24 cellular contexts compared by ENCODE assay signal in the genomic region with DNA sequence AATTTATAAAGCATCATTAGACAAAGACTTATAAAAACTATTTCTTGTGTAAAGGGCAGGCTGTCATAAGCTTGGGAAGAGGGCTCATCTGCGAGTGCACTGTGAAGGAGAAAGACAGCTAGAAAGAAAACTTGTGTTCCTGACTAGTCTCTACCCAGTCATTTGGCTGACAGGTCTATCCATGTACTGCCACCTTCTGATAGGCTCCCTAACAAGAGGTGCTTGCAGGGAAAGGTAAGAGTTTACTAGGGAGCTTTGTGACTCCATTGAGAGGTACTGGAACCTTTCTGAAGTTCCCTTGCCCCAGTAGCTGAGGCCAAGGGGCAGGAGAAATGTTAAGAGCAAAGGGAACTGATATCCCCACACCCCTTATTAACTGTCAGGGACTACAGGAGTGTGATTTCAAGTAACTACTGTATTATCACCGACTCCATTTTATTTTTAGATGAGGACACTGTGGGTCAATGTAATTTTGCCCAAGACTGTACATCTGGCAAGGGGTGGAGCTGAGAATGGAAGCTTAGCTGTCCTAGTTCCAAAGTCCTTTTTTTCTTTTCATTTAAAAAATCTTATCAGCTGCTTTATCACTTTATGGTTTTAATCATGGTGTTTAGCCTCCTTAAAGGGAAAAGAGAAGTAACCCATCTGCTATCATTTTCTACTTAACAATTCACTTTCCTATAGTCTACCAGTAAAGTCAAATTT.
"Had no signal": no experiment of that assay in that cellular context is flagged by ENCODE, and none has a peak within 500 bp of the region (broad histone marks: within the 10 kb centered on the region; RNA-seq: fewer than 3 reads in every experiment).

No MANE protein-coding gene starts in this region.

- H3K27me3 Mint-ChIP-seq: activated CD4-positive, alpha-beta T cell treated with anti-CD3 and anti-CD28 coated beads for 36 hours; memory B cell; type B pancreatic cell had no signal

- H3K36me3 ChIP-seq: cardiac muscle cell, colonic mucosa, right atrium auricular region, uterus had no signal

- H3K27ac ChIP-seq: cardiac muscle cell, colonic mucosa, epithelial cell of prostate, esophagus squamous epithelium, right atrium auricular region, spleen, thoracic aorta, uterus had no signal

- H3K4me1 Mint-ChIP-seq: activated CD4-positive, alpha-beta T cell treated with anti-CD3 and anti-CD28 coated beads for 36 hours; activated CD8-positive, alpha-beta memory T cell treated with anti-CD3 and anti-CD28 coated beads, Interleukin-2, amount 10 ng/mL, durations not matched to agents 7 days and 5 days; memory B cell; natural killer cell; T-helper 17 cell had no signal

- H3K4me3 ChIP-seq: cardiac muscle cell, colonic mucosa, esophagus squamous epithelium, right atrium auricular region, spleen, thoracic aorta, uterus had no signal

- H3K27ac Mint-ChIP-seq: activated CD4-positive, alpha-beta T cell treated with anti-CD3 and anti-CD28 coated beads for 36 hours; activated CD8-positive, alpha-beta memory T cell treated with anti-CD3 and anti-CD28 coated beads, Interleukin-2, amount 10 ng/mL, durations not matched to agents 7 days and 5 days; activated CD8-positive, alpha-beta T cell treated with anti-CD3 and anti-CD28 coated beads, Interleukin-2, amount 10 ng/mL, durations not matched to agents 7 days and 5 days; activated naive CD4-positive, alpha-beta T cell treated with anti-CD3 and anti-CD28 coated beads, Interleukin-2, amount 50 U/mL, for 72 hours; memory B cell; natural killer cell; T-helper 17 cell; type B pancreatic cell had no signal

- H3K4me3 Mint-ChIP-seq: activated CD4-positive, alpha-beta T cell treated with anti-CD3 and anti-CD28 coated beads for 36 hours; activated CD8-positive, alpha-beta memory T cell treated with anti-CD3 and anti-CD28 coated beads, Interleukin-2, amount 10 ng/mL, durations not matched to agents 7 days and 5 days; activated CD8-positive, alpha-beta T cell treated with anti-CD3 and anti-CD28 coated beads, Interleukin-2, amount 10 ng/mL, durations not matched to agents 7 days and 5 days; memory B cell; natural killer cell; type B pancreatic cell had no signal

- H3K9me3 ChIP-seq: colonic mucosa, esophagus squamous epithelium, right atrium auricular region, spleen, thoracic aorta, uterus had no signal

- ATAC-seq: activated CD4-positive, alpha-beta T cell treated with anti-CD3 and anti-CD28 coated beads for 36 hours; activated CD8-positive, alpha-beta memory T cell treated with anti-CD3 and anti-CD28 coated beads, Interleukin-2, amount 10 ng/mL, durations not matched to agents 7 days and 5 days; activated CD8-positive, alpha-beta T cell treated with anti-CD3 and anti-CD28 coated beads, Interleukin-2, amount 10 ng/mL, durations not matched to agents 7 days and 5 days; activated naive CD4-positive, alpha-beta T cell treated with anti-CD3 and anti-CD28 coated beads, Interleukin-2, amount 50 U/mL, for 72 hours; left cardiac atrium; natural killer cell; stimulated activated naive CD8-positive, alpha-beta T cell treated with anti-CD3 and anti-CD28 coated beads, Interleukin-15, Interleukin-2, amounts not matched to agents 100 U/mL and 50 U/mL, for 24 hours; T-helper 17 cell had no signal

- H3K36me3 Mint-ChIP-seq: activated CD8-positive, alpha-beta memory T cell treated with anti-CD3 and anti-CD28 coated beads, Interleukin-2, amount 10 ng/mL, durations not matched to agents 7 days and 5 days; activated naive CD4-positive, alpha-beta T cell treated with anti-CD3 and anti-CD28 coated beads, Interleukin-2, amount 50 U/mL, for 72 hours; natural killer cell had no signal

- H3K4me1 ChIP-seq: colonic mucosa, esophagus squamous epithelium, right atrium auricular region, spleen, uterus had no signal

- H3K27me3 ChIP-seq: cardiac muscle cell, colonic mucosa, esophagus squamous epithelium, right atrium auricular region, spleen, uterus had no signal

- H3K9me3 Mint-ChIP-seq: activated naive CD4-positive, alpha-beta T cell treated with anti-CD3 and anti-CD28 coated beads, Interleukin-2, amount 50 U/mL, for 72 hours; memory B cell; natural killer cell; type B pancreatic cell had no signal

- DNase-seq: activated CD4-positive, alpha-beta T cell treated with anti-CD3 and anti-CD28 coated beads for 36 hours; activated CD4-positive, CD25-positive, alpha-beta regulatory T cell; activated CD8-positive, alpha-beta memory T cell treated with anti-CD3 and anti-CD28 coated beads, Interleukin-2, amount 10 ng/mL, durations not matched to agents 7 days and 5 days; activated CD8-positive, alpha-beta T cell treated with anti-CD3 and anti-CD28 coated beads, Interleukin-2, amount 10 ng/mL, durations not matched to agents 7 days and 5 days; activated naive CD4-positive, alpha-beta T cell; activated T-cell treated with anti-CD3 and anti-CD28 coated beads, Interleukin-2, amount 50 U/mL, for 48 hours; cerebellar nuclear complex; colonic mucosa; effector CD8-positive, alpha-beta T cell; esophagus squamous epithelium; glutamatergic neuron; left cardiac atrium; natural killer cell; spleen; stimulated activated naive CD8-positive, alpha-beta T cell treated with anti-CD3 and anti-CD28 coated beads, Interleukin-15, Interleukin-2, amounts not matched to agents 100 U/mL and 50 U/mL, for 24 hours; T-helper 17 cell; uterus had no signal
